ENCODE assay signal across 9 cellular contexts in genomic region chr12:88325076-88325827, GRCh38.
DNase-seq lines count a peak whose midpoint lies in the region; ATAC-seq lines count a peak whose summit lies in the region.
"Had no signal": no experiment of that assay in that cellular context is flagged by ENCODE, and none has a peak within 500 bp of the region (broad histone marks: within the 10 kb centered on the region; RNA-seq: fewer than 3 reads in every experiment).

No MANE protein-coding gene starts in this region.

- DNase-seq in Right ventricle myocardium inferior (ENCODE audit: missing footprints): no peak
- DNase-seq in cardiac septum (ENCODE audit: low spot score): no peak
- DNase-seq in NCI-H2029 (lab: John Stamatoyannopoulos, UW): no peak
- no peak for DNase-seq in GM19240 (ENCODE audit: insufficient read length, low spot score)

- no peaks in the 10 kb centered on the region for H3K27me3 ChIP-seq in mucosa of rectum (ENCODE audit: control insufficient read depth in 2 of 2, insufficient read depth in 2 of 2, low read length in 2 of 2)

- no peak overlapping the region for H3K9ac ChIP-seq in mucosa of rectum (ENCODE audit: low read depth in 1 of 2, low read length in 2 of 2)

- no peaks in the 10 kb centered on the region for H3K4me1 ChIP-seq in mucosa of rectum (ENCODE audit: control insufficient read depth in 2 of 2, insufficient read depth in 2 of 2, low read length in 2 of 2)

- H3K36me3 ChIP-seq in mucosa of rectum (ENCODE audit: control insufficient read depth in 2 of 2, insufficient read depth in 2 of 2, low read length in 2 of 2): no peaks in the 10 kb centered on the region

- H3K9me3 ChIP-seq in mucosa of rectum (ENCODE audit: control insufficient read depth in 2 of 2, low read length in 2 of 2): no peaks in the 10 kb centered on the region

- ATAC-seq in Right ventricle myocardium inferior (peak; percentile 59), esophagus mucosa (peak; percentile 85), HG03159 (IDR thresholded peaks at IDR 0.05; ENCODE audit: unreplicated experiment) (no peak), GM18502 (IDR thresholded peaks at IDR 0.05; ENCODE audit: poor library complexity, unreplicated experiment) (no peak)

- intact Hi-C loops in Right ventricle myocardium inferior (cut with DNase I) (no loop called here), cardiac septum (cut with DNase I) (no loop called here)

- H3K4me3 ChIP-seq in mucosa of rectum (ENCODE audit: low read length in 2 of 2): no peak overlapping the region

- peak overlapping the region; percentile 0 to 38 for H3K27ac ChIP-seq in mucosa of rectum (ENCODE audit: low read depth in 2 of 2, low read length in 2 of 2)
- H3K27ac ChIP-seq: 22Rv1 had no signal

Comparison
In these comparisons a context has a peak if more than half of its experiments do, and no peak if none do; other contexts are left out.
1. ATAC-seq: peak in Right ventricle myocardium inferior (single experiment) and esophagus mucosa (single experiment); none in HG03159 (single experiment) and GM18502 (single experiment).